20 cellular contexts compared by ENCODE assay signal in the genomic region with DNA sequence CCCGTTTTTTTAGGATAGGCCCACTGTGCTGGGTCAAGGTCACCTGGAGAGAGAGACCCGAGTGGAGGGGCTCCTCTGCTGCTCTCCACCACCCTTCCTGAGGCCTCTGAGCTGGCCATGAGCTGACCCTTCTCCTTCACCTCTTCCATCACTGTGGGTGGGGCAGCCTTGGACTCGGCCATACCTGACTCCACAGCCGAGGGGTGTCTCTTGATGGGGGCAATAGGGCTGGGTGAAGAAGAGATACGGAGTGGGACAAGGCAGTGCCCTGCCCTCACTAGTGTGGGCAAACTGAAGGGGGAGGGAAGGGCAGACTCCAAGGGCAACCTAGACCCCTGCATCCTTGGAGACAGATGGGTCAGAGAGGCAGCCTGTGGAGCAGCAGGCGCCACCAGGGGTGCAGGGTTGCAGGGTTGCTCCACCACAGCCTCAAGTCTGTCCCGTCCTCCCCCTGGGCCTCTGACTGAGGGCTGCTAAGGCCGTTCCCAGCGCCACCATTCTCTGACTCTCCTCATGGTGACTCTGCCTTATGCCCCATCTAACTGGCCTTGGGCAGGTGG. TPM values are rescaled to one million over a fixed set of nuclear protein-coding genes. Genes with fewer than 3 reads are reported as not detected.
DNase-seq lines count a peak whose midpoint lies in the region; ATAC-seq and TF ChIP-seq lines count a peak whose summit lies in the region.
"Had no signal": no experiment of that assay in that cellular context is flagged by ENCODE, and none has a peak within 500 bp of the region (broad histone marks: within the 10 kb centered on the region; RNA-seq: fewer than 3 reads in every experiment).

No MANE protein-coding gene starts in this region.

- H3K23ac ChIP-seq in neuronal stem cell (ENCODE audit: low read depth, low read length, poor library complexity) = peak overlapping the region; percentile 29

- no peak overlapping the region for H2BK15ac ChIP-seq in neuronal stem cell (ENCODE audit: low read length)

- no peaks in the 10 kb centered on the region for H3K9me3 Mint-ChIP-seq in CD8-positive, alpha-beta T cell
- H3K9me3 Mint-ChIP-seq: CD8-positive, alpha-beta memory T cell had no signal

- H3K36me3 ChIP-seq in neuronal stem cell (replicated peaks in 1 of 2; ENCODE audit: control insufficient read depth in 2 of 2, insufficient read depth in 2 of 2, low read length in 2 of 2) = no peaks in the 10 kb centered on the region
- no peaks in the 10 kb centered on the region for H3K36me3 ChIP-seq in spleen
- no peaks in the 10 kb centered on the region for H3K36me3 ChIP-seq in prostate gland
- no peaks in the 10 kb centered on the region for H3K36me3 ChIP-seq in CD8-positive, alpha-beta T cell (ENCODE audit: insufficient read depth, low read length)
- H3K36me3 ChIP-seq: BLaER1 had no signal

- no peak overlapping the region for H3K9ac ChIP-seq in neuronal stem cell (ENCODE audit: low read depth, low read length, poor library complexity)
- H3K9ac ChIP-seq: BLaER1, GM23248 had no signal

- peak overlapping the region; percentile 28 for H2BK5ac ChIP-seq in neuronal stem cell (ENCODE audit: low read length)

- H3K4ac ChIP-seq in neuronal stem cell (ENCODE audit: low read length) = no peak overlapping the region

- H3K27me3 Mint-ChIP-seq in CD8-positive, alpha-beta T cell (ENCODE audit: low read depth) = peaks cover 41% of the 10 kb centered on the region

- H3K18ac ChIP-seq in neuronal stem cell (ENCODE audit: low read length) = peak overlapping the region; percentile 19

- peak; percentile 28 for DNase-seq in activated effector memory CD4-positive, alpha-beta T cell treated with anti-CD3 and anti-CD28 coated beads, Interleukin-2, amount 50 U/mL, for 16 hours
- no peak for DNase-seq in activated effector memory CD4-positive, alpha-beta T cell treated with Interleukin-2 at 50 U/mL for 16 hours
- DNase-seq in neuronal stem cell (ENCODE audit: low spot score) (no peak), spleen (peak; percentile 58), prostate gland (ENCODE audit: low spot score) (no peak)
- no peak for DNase-seq in CD8-positive, alpha-beta T cell
- DNase-seq: CD4-positive, CD25-positive, alpha-beta regulatory T cell; CD8-positive, alpha-beta memory T cell; DMS 273 treated with DMSO at 0.1 percent for 48 hours; DMS79; EL; GDM1; GM23248; H7; HCEC 1CT had no signal

- H3K4me1 Mint-ChIP-seq in CD8-positive, alpha-beta T cell (ENCODE audit: low read depth) = peaks cover 6% of the 10 kb centered on the region

- no peak for ATAC-seq in CD8-positive, alpha-beta T cell
- ATAC-seq: GM12878 had no signal

- no CpG with 5 or more reads among the region's 9 CpGs for WGBS in neuronal stem cell (ENCODE audit: extremely low coverage in 2 of 2, insufficient read length in 2 of 2, insufficient replicate concordance in 1 of 2), 2 donors
- 63 to 75% (median 65%) methylated on average over 8 to 9 of the region's 9 CpGs for WGBS in spleen, 5 donors
- WGBS in prostate gland = 84% methylated on average over 9 of the region's 9 CpGs

- no peak overlapping the region for H3K14ac ChIP-seq in neuronal stem cell (ENCODE audit: low read length)

- no peak overlapping the region for H3K27ac ChIP-seq in neuronal stem cell (replicated peaks; ENCODE audit: low read length)
- no peak overlapping the region for H3K27ac ChIP-seq in spleen
- H3K27ac ChIP-seq in prostate gland = no peak overlapping the region
- H3K27ac ChIP-seq in CD8-positive, alpha-beta T cell (ENCODE audit: low read depth, low read length) = no peak overlapping the region
- H3K27ac ChIP-seq: 22Rv1, BLaER1, C4-2B, GM23248 had no signal

- H4K91ac ChIP-seq in neuronal stem cell (ENCODE audit: low read depth, low read length, poor library complexity) = no peak overlapping the region

- H2BK12ac ChIP-seq in neuronal stem cell (ENCODE audit: low read length) = peak overlapping the region; percentile 34

- intact Hi-C loops in spleen (cut with DNase I; ENCODE audit: low total_unique reads) (no loop called here), prostate gland (cut with DNase I) (no loop called here)
- intact Hi-C loops in CD8-positive, alpha-beta T cell (cut with DNase I, micrococcal nuclease) = no loop called here

- POLR2A ChIA-PET in CD8-positive, alpha-beta T cell (lab: Charles Lee) = no interaction called here

- H3K27me3 ChIP-seq in neuronal stem cell (ENCODE audit: control insufficient read depth in 3 of 3, insufficient read depth in 3 of 3, low read depth in 1 of 3, low read length in 3 of 3) (peaks cover 0 to 49% (median 0%) of the 10 kb centered on the region in 3 experiments), spleen (replicated peaks in 1 of 7) (peaks cover 0 to 61% (median 0%) of the 10 kb centered on the region in 7 donors), prostate gland (replicated peaks; ENCODE audit: insufficient read depth) (no peaks in the 10 kb centered on the region)
- no peaks in the 10 kb centered on the region for H3K27me3 ChIP-seq in CD8-positive, alpha-beta T cell (ENCODE audit: insufficient read depth, low read length)

- H2AK5ac ChIP-seq in neuronal stem cell (ENCODE audit: low read depth, low read length) = no peak overlapping the region

- H3K4me3 ChIP-seq in neuronal stem cell (ENCODE audit: low read length in 2 of 2) = no peak overlapping the region
- no peak overlapping the region for H3K4me3 ChIP-seq in spleen
- no peak overlapping the region for H3K4me3 ChIP-seq in prostate gland
- no peak overlapping the region for H3K4me3 ChIP-seq in CD8-positive, alpha-beta T cell (ENCODE audit: low read depth, low read length)
- H3K4me3 ChIP-seq: BLaER1, GM12878, GM23248 had no signal

- H3K4me2 ChIP-seq in neuronal stem cell (ENCODE audit: insufficient read depth, low read length, poor library complexity, severe bottlenecking) = no peak overlapping the region

- no peaks in the 10 kb centered on the region for H3K79me1 ChIP-seq in neuronal stem cell (ENCODE audit: low read depth, low read length)

- H2AFZ ChIP-seq in neuronal stem cell (ENCODE audit: low read length) = no peak overlapping the region
- H2AFZ ChIP-seq: GM23248 had no signal

- TF ChIP-seq CTCF in spleen (IDR thresholded peaks at IDR 0.05 in 8 of 11, conservative IDR thresholded peaks at IDR 0.05 in 3 of 11) (no peak), prostate gland (IDR thresholded peaks at IDR 0.05) (no peak)
- no peak for TF ChIP-seq CTCF in CD8-positive, alpha-beta T cell (IDR thresholded peaks at IDR 0.05)

- no peak overlapping the region for H3K27ac Mint-ChIP-seq in CD8-positive, alpha-beta T cell
- H3K27ac Mint-ChIP-seq: B cell; CD4-positive, CD25-positive, alpha-beta regulatory T cell; CD8-positive, alpha-beta memory T cell had no signal

- CTCF ChIA-PET in CD8-positive, alpha-beta T cell (lab: Charles Lee) = interaction anchor here (1.0 to 1.6 kb wide), 2 partner anchors 10 to 21 kb away, joined by 3 to 5 read pairs; no protein-coding TSS in a partner anchor

- H3K4me1 ChIP-seq in neuronal stem cell (ENCODE audit: control insufficient read depth in 2 of 2, insufficient read depth in 1 of 2, low read depth in 1 of 2, low read length in 2 of 2) (peaks cover 0 to 1% of the 10 kb centered on the region in 2 donors), spleen (peaks cover 0 to 29% (median 11%) of the 10 kb centered on the region in 6 donors), prostate gland (replicated peaks) (no peaks in the 10 kb centered on the region)
- H3K4me1 ChIP-seq in CD8-positive, alpha-beta T cell (ENCODE audit: insufficient read depth, low read length) = no peaks in the 10 kb centered on the region

- no peak overlapping the region for H4K8ac ChIP-seq in neuronal stem cell (ENCODE audit: low read depth, low read length)

- TF ChIP-seq POLR2A in spleen (IDR thresholded peaks at IDR 0.05) (no peak), prostate gland (IDR thresholded peaks at IDR 0.05) (no peak)

- no peaks in the 10 kb centered on the region for H3K36me3 Mint-ChIP-seq in CD8-positive, alpha-beta T cell
- H3K36me3 Mint-ChIP-seq: CD4-positive, CD25-positive, alpha-beta regulatory T cell; CD8-positive, alpha-beta memory T cell had no signal

- H3K4me3 Mint-ChIP-seq in CD8-positive, alpha-beta T cell = no peak overlapping the region
- H3K4me3 Mint-ChIP-seq: B cell; CD4-positive, CD25-positive, alpha-beta regulatory T cell; CD8-positive, alpha-beta memory T cell had no signal

- H3K9me3 ChIP-seq in neuronal stem cell (replicated peaks in 1 of 2; ENCODE audit: control insufficient read depth in 2 of 2, insufficient read depth in 1 of 2, low read depth in 1 of 2, low read length in 2 of 2) (no peaks in the 10 kb centered on the region), spleen (no peaks in the 10 kb centered on the region), prostate gland (no peaks in the 10 kb centered on the region)
- no peaks in the 10 kb centered on the region for H3K9me3 ChIP-seq in CD8-positive, alpha-beta T cell (ENCODE audit: low read length)
- H3K9me3 ChIP-seq: BLaER1 had no signal

- H2BK120ac ChIP-seq in neuronal stem cell (ENCODE audit: low read depth, low read length) = no peak overlapping the region

RNA-seq across cellular contexts. Expression of gene NECTIN1, which starts 20.1 kb away (rescaled TPM):
- 36.8 TPM for polyA plus RNA-seq in neuronal stem cell (2013, experiment 1 of 2)
- 36.7 TPM for polyA plus RNA-seq in neuronal stem cell (2013, experiment 2 of 2)
- total RNA-seq in spleen (10 to 100 TPM in 1 of 7 donors, 1 to 10 TPM in 6; 4.6 to 16.2 (median 7.7) TPM), prostate gland (10 to 100 TPM; 18.7 to 28.2 TPM)
- polyA plus RNA-seq in spleen = 1 to 10 TPM in 2 of 3 donors, under 1 TPM in 1; 0.67 to 2.3 (median 1.1) TPM
- total RNA-seq in CD8-positive, alpha-beta T cell = 1 to 10 TPM; 6.4 to 6.9 TPM

Comparison
In these comparisons a context has a peak if more than half of its experiments do, and no peak if none do; other contexts are left out.
1. DNase-seq: peak in activated effector memory CD4-positive, alpha-beta T cell treated with anti-CD3 and anti-CD28 coated beads, Interleukin-2, amount 50 U/mL, for 16 hours (single experiment) and spleen (single experiment); none in activated effector memory CD4-positive, alpha-beta T cell treated with Interleukin-2 at 50 U/mL for 16 hours (single experiment), neuronal stem cell (single experiment), prostate gland (single experiment) and CD8-positive, alpha-beta T cell (0 of 7).